ENCODE assay signal across 10 cellular contexts in genomic region chr5:140246378-140247122, GRCh38. TPM values are rescaled to one million over a fixed set of nuclear protein-coding genes. Genes with fewer than 3 reads are reported as not detected.
DNase-seq lines count a peak whose midpoint lies in the region; ATAC-seq and TF ChIP-seq lines count a peak whose summit lies in the region.
"Had no signal": no experiment of that assay in that cellular context is flagged by ENCODE, and none has a peak within 500 bp of the region (broad histone marks: within the 10 kb centered on the region; RNA-seq: fewer than 3 reads in every experiment).

No MANE protein-coding gene starts in this region.

- 90 to 94% methylated on average over 8 of the region's 8 CpGs for WGBS in endodermal cell (ENCODE audit: insufficient coverage in 1 of 2, insufficient read length in 1 of 2), 2 experiments
- no CpG with 5 or more reads among the region's 8 CpGs for WGBS in mesendoderm (ENCODE audit: extremely low coverage, insufficient coverage, low lambda C conversion rate)

- no peak for ATAC-seq in activated naive CD8-positive, alpha-beta T cell treated with anti-CD3 and anti-CD28 coated beads, Interleukin-2, amount 10 ng/mL, durations not matched to agents 7 days and 5 days (ENCODE audit: low read depth)
- no peak for ATAC-seq in GM19023 (IDR thresholded peaks at IDR 0.05; ENCODE audit: unreplicated experiment)
- no peak for ATAC-seq in HG03342 (IDR thresholded peaks at IDR 0.05; ENCODE audit: unreplicated experiment)

- H3K4me1 ChIP-seq in endodermal cell (ENCODE audit: control insufficient read depth, insufficient read depth, low read length) (no peaks in the 10 kb centered on the region), mesendoderm (ENCODE audit: control insufficient read depth, low read depth, low read length) (peaks cover 2% of the 10 kb centered on the region)

- peak overlapping the region; percentile 35 for H3K56ac ChIP-seq in mesendoderm (ENCODE audit: low read length)

- H2BK120ac ChIP-seq in mesendoderm (ENCODE audit: low read depth, low read length) = no peak overlapping the region

- no peak overlapping the region for H4K8ac ChIP-seq in mesendoderm (ENCODE audit: low read depth, low read length)

- no peak overlapping the region for H3K18ac ChIP-seq in mesendoderm (ENCODE audit: low read length)

- no peak overlapping the region for H2AK5ac ChIP-seq in mesendoderm (ENCODE audit: low read length)

- H3K4me3 Mint-ChIP-seq in activated naive CD8-positive, alpha-beta T cell treated with anti-CD3 and anti-CD28 coated beads, Interleukin-2, amount 10 ng/mL, durations not matched to agents 7 days and 5 days = no peak overlapping the region
- H3K4me3 Mint-ChIP-seq in activated naive CD8-positive, alpha-beta T cell treated with anti-CD3 and anti-CD28 coated beads for 36 hours = no peak overlapping the region
- no peak overlapping the region for H3K4me3 Mint-ChIP-seq in endodermal cell
- H3K4me3 Mint-ChIP-seq: B cell had no signal

- H3K27me3 Mint-ChIP-seq in activated naive CD8-positive, alpha-beta T cell treated with anti-CD3 and anti-CD28 coated beads, Interleukin-2, amount 10 ng/mL, durations not matched to agents 7 days and 5 days = no peaks in the 10 kb centered on the region
- no peaks in the 10 kb centered on the region for H3K27me3 Mint-ChIP-seq in activated naive CD8-positive, alpha-beta T cell treated with anti-CD3 and anti-CD28 coated beads for 36 hours
- H3K27me3 Mint-ChIP-seq in endodermal cell (ENCODE audit: insufficient read depth) = no peaks in the 10 kb centered on the region
- H3K27me3 Mint-ChIP-seq: B cell had no signal

- no peak overlapping the region for H4K5ac ChIP-seq in mesendoderm (ENCODE audit: low read length)

- H2BK15ac ChIP-seq in mesendoderm (replicated peaks; ENCODE audit: low read depth) = no peak overlapping the region

- POLR2A ChIA-PET in activated naive CD8-positive, alpha-beta T cell treated with anti-CD3 and anti-CD28 coated beads, Interleukin-2, amount 10 ng/mL, durations not matched to agents 7 days and 5 days (lab: Charles Lee) = interaction anchor here (1.4 to 5.9 kb wide), 3 partner anchors 20 to 100 kb away, joined by 3 to 31 read pairs (median 5); partner anchors contain the start of genes HBEGF and PFDN1

- H3K79me1 ChIP-seq in mesendoderm (ENCODE audit: low read length) = no peaks in the 10 kb centered on the region

- H3K79me2 ChIP-seq in mesendoderm (ENCODE audit: control insufficient read depth, insufficient read depth, low read length) = peaks cover 4% of the 10 kb centered on the region

- H3K27ac Mint-ChIP-seq in activated naive CD8-positive, alpha-beta T cell treated with anti-CD3 and anti-CD28 coated beads, Interleukin-2, amount 10 ng/mL, durations not matched to agents 7 days and 5 days = peak overlapping the region; percentile 24
- no peak overlapping the region for H3K27ac Mint-ChIP-seq in activated naive CD8-positive, alpha-beta T cell treated with anti-CD3 and anti-CD28 coated beads for 36 hours
- peak overlapping the region; percentile 50 for H3K27ac Mint-ChIP-seq in endodermal cell
- H3K27ac Mint-ChIP-seq: B cell had no signal

- H3K27ac ChIP-seq in endodermal cell (ENCODE audit: low read depth, low read length) (no peak overlapping the region), mesendoderm (ENCODE audit: low read depth, low read length) (peak overlapping the region; percentile 18), WERI-Rb-1 (no peak overlapping the region)
- H3K27ac ChIP-seq: KMS-11 had no signal

- no peaks in the 10 kb centered on the region for H3K9me3 Mint-ChIP-seq in activated naive CD8-positive, alpha-beta T cell treated with anti-CD3 and anti-CD28 coated beads, Interleukin-2, amount 10 ng/mL, durations not matched to agents 7 days and 5 days
- no peaks in the 10 kb centered on the region for H3K9me3 Mint-ChIP-seq in activated naive CD8-positive, alpha-beta T cell treated with anti-CD3 and anti-CD28 coated beads for 36 hours
- no peaks in the 10 kb centered on the region for H3K9me3 Mint-ChIP-seq in endodermal cell

- no peak overlapping the region for H2BK5ac ChIP-seq in mesendoderm (ENCODE audit: low read length)

- H3K36me3 ChIP-seq in endodermal cell (ENCODE audit: control insufficient read depth, insufficient read depth, low read length) (peaks cover 41% of the 10 kb centered on the region), mesendoderm (ENCODE audit: control insufficient read depth, insufficient read depth, low read length) (no peaks in the 10 kb centered on the region), WERI-Rb-1 (peaks cover 36% of the 10 kb centered on the region)

- H3K27me3 ChIP-seq in endodermal cell (ENCODE audit: control insufficient read depth, insufficient read depth, low read length, poor library complexity, severe bottlenecking) (no peaks in the 10 kb centered on the region), mesendoderm (ENCODE audit: insufficient read depth, low read length, poor library complexity) (no peaks in the 10 kb centered on the region), WERI-Rb-1 (ENCODE audit: insufficient read depth, low read depth, severe bottlenecking) (no peaks in the 10 kb centered on the region)

- TF ChIP-seq CTCF in endodermal cell (conservative IDR thresholded peaks at IDR 0.05) = no peak
- no peak for TF ChIP-seq CTCF in WERI-Rb-1 (IDR thresholded peaks at IDR 0.05; ENCODE audit: low read depth, low read length)

- no peak overlapping the region for H3K9ac ChIP-seq in endodermal cell (ENCODE audit: extremely low read depth, low read length, poor library complexity, severe bottlenecking)
- no peak overlapping the region for H3K9ac ChIP-seq in mesendoderm (ENCODE audit: low read length)
- H3K9ac ChIP-seq: KMS-11 had no signal

- no peak overlapping the region for H3K23ac ChIP-seq in mesendoderm (ENCODE audit: low read length)

- H3K4ac ChIP-seq in mesendoderm (ENCODE audit: low read depth, low read length) = no peak overlapping the region

- no peak for DNase-seq in activated naive CD8-positive, alpha-beta T cell treated with anti-CD3 and anti-CD28 coated beads, Interleukin-2, amount 10 ng/mL, durations not matched to agents 7 days and 5 days
- DNase-seq in activated naive CD8-positive, alpha-beta T cell treated with anti-CD3 and anti-CD28 coated beads for 36 hours = no peak
- no peak for DNase-seq in endodermal cell
- DNase-seq in mesendoderm = no peak
- no peak for DNase-seq in WERI-Rb-1
- no peak for DNase-seq in NCI-H526 treated with DMSO at 0.1 percent for 48 hours (lab: John Stamatoyannopoulos, UW)

- peaks cover 22% of the 10 kb centered on the region for H3K36me3 Mint-ChIP-seq in activated naive CD8-positive, alpha-beta T cell treated with anti-CD3 and anti-CD28 coated beads, Interleukin-2, amount 10 ng/mL, durations not matched to agents 7 days and 5 days
- peaks cover 18% of the 10 kb centered on the region for H3K36me3 Mint-ChIP-seq in activated naive CD8-positive, alpha-beta T cell treated with anti-CD3 and anti-CD28 coated beads for 36 hours
- peaks cover 34% of the 10 kb centered on the region for H3K36me3 Mint-ChIP-seq in endodermal cell (ENCODE audit: low read depth)

- H3K4me3 ChIP-seq in endodermal cell (ENCODE audit: low read length) (no peak overlapping the region), mesendoderm (ENCODE audit: low read length) (no peak overlapping the region), WERI-Rb-1 (ENCODE audit: low read depth, low read length) (no peak overlapping the region)

- H3K9me3 ChIP-seq in endodermal cell (ENCODE audit: control insufficient read depth, low read length) (no peaks in the 10 kb centered on the region), WERI-Rb-1 (ENCODE audit: severe bottlenecking) (no peaks in the 10 kb centered on the region)

- no peak overlapping the region for H3K4me2 ChIP-seq in mesendoderm (ENCODE audit: low read length)
- H3K4me2 ChIP-seq: KMS-11 had no signal

- peaks cover 49% of the 10 kb centered on the region for H3K4me1 Mint-ChIP-seq in activated naive CD8-positive, alpha-beta T cell treated with anti-CD3 and anti-CD28 coated beads, Interleukin-2, amount 10 ng/mL, durations not matched to agents 7 days and 5 days
- peaks cover 30% of the 10 kb centered on the region for H3K4me1 Mint-ChIP-seq in activated naive CD8-positive, alpha-beta T cell treated with anti-CD3 and anti-CD28 coated beads for 36 hours
- H3K4me1 Mint-ChIP-seq in endodermal cell = peaks cover 13% of the 10 kb centered on the region

RNA-seq across cellular contexts. Expression of gene PFDN1, which starts 56.4 kb away (rescaled TPM):
- 10 to 100 TPM; 47.7 to 48.3 TPM for total RNA-seq in activated naive CD8-positive, alpha-beta T cell treated with anti-CD3 and anti-CD28 coated beads, Interleukin-2, amount 10 ng/mL, durations not matched to agents 7 days and 5 days
- total RNA-seq in activated naive CD8-positive, alpha-beta T cell treated with anti-CD3 and anti-CD28 coated beads for 36 hours = 10 to 100 TPM; 64.0 to 68.5 TPM
- total RNA-seq in endodermal cell = 10 to 100 TPM; 62.9 to 64.4 TPM
- polyA plus RNA-seq in endodermal cell (2013, experiment 1 of 2) = 85.4 TPM
- polyA plus RNA-seq in endodermal cell (2013, experiment 2 of 2) = 81.5 TPM
- polyA plus RNA-seq in mesendoderm (2013, experiment 1 of 2) = 297 TPM
- polyA plus RNA-seq in mesendoderm (2013, experiment 2 of 2) = 277 TPM
